Comparison of ENCODE assay signal across 11 cellular contexts in the genomic region with DNA sequence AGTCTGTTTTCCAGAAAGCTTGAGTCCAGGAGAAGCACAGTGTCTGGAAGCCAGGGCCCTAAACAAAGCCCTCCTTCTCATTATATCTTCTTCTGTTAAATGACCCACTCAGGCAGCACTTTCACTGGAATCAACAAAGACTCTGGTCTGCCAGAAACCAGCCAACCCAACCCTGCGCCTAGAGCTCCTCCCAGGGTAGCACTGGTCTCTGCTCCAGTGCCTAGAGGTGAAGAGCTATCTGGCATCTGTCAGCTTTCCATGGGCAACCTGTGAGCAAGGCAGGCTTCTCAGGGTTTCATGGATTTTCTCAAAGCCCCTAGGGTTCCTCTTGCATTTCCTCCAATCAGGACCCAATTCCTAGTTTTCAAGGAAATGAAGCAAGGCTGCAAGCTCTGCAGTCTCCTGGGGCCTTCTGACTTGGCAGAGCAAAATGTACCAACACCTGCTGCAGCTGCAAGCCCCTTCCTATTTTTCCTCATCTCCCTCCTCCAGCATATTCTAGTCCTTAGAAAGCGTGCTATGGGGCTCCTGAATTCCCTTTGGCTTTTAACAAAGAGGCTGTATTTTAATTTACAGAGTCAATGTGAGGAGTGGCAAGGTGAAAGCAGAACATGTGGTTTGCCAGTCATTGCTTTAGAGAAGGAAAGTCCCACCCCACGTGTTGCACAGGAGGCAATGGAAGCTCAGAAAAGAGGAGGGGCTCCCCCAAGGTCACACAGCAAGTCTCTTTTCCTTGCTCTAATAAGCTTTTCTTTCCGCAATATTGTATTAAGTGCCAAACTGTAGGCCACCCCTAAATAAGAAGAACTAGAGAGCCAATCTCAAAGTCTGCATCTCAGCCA. TPM values are rescaled to one million over a fixed set of nuclear protein-coding genes. Genes with fewer than 3 reads are reported as not detected.
A peak's percentile ranks its signal among the peaks of the same experiment; 100 is the strongest.
DNase-seq lines count a peak whose midpoint lies in the region; ATAC-seq, FAIRE-seq and TF ChIP-seq lines count a peak whose summit lies in the region.
"Had no signal": no experiment of that assay in that cellular context is flagged by ENCODE, and none has a peak within 500 bp of the region (broad histone marks: within the 10 kb centered on the region; RNA-seq: fewer than 3 reads in every experiment).

No MANE protein-coding gene starts in this region.

- POLR2A ChIA-PET in HepG2 (lab: Yijun Ruan, JAX) = no interaction called here

- peak overlapping the region; percentile 18 for H3K4me3 Mint-ChIP-seq in stimulated activated memory B cell treated with anti-CD40 and anti-IgM and Interleukin-4, amounts not matched to agents 10 μg/mL and 1 μg/mL and 100 μg/mL, for 72 hours

- H3K36me3 ChIP-seq in HepG2 (replicated peaks in 1 of 2; ENCODE audit: control insufficient read depth in 1 of 2, insufficient read depth in 2 of 2, low read length in 2 of 2) = no peaks in the 10 kb centered on the region
- H3K36me3 ChIP-seq: neutrophil, SJSA1 had no signal

- H3K27me3 Mint-ChIP-seq in stimulated activated memory B cell treated with anti-CD40 and anti-IgM and Interleukin-4, amounts not matched to agents 10 μg/mL and 1 μg/mL and 100 μg/mL, for 72 hours = no peaks in the 10 kb centered on the region

- no peak overlapping the region for H3K27ac ChIP-seq in foreskin keratinocyte
- no peak overlapping the region for H3K27ac ChIP-seq in HepG2 (ENCODE audit: extremely low read length, insufficient read depth, low read length)
- H3K27ac ChIP-seq: neutrophil, SJSA1 had no signal

- in situ Hi-C loops in HepG2 (cut with HindIII; ENCODE audit: extremely low pct_ligation_motif_present, low pct_unique_long_range_greater_than_20kb) = no loop called here

- ATAC-seq in HG02759 (IDR thresholded peaks at IDR 0.05; ENCODE audit: unreplicated experiment) = peak; percentile 86
- ATAC-seq in stimulated activated memory B cell treated with anti-CD40 and anti-IgM and Interleukin-4, amounts not matched to agents 10 μg/mL and 1 μg/mL and 100 μg/mL, for 72 hours = peak; percentile 92
- ATAC-seq in foreskin keratinocyte = no peak
- ATAC-seq in HepG2 = no peak

- BruUV-seq in HepG2 (replicated peaks; lab: Mats Ljungman, UMichigan) = no TSS peak

- H3K9me3 Mint-ChIP-seq in stimulated activated memory B cell treated with anti-CD40 and anti-IgM and Interleukin-4, amounts not matched to agents 10 μg/mL and 1 μg/mL and 100 μg/mL, for 72 hours = no peaks in the 10 kb centered on the region

- no peaks in the 10 kb centered on the region for H4K20me1 ChIP-seq in HepG2 (ENCODE audit: insufficient read depth, low read length)

- no peaks in the 10 kb centered on the region for H3K79me2 ChIP-seq in HepG2 (ENCODE audit: insufficient read depth, low read length)

- no peak for FAIRE-seq in HepG2 (lab: Jason Lieb, UNC)

- H3K9ac ChIP-seq in HepG2 (ENCODE audit: insufficient read depth, low read depth, low read length) = no peak overlapping the region

- WGBS in HepG2 (ENCODE audit: low lambda C conversion rate) = 0% methylated on average over 3 of the region's 4 CpGs

- H3K4me3 ChIP-seq in HepG2 (replicated peaks in 1 of 3; ENCODE audit: insufficient read depth in 1 of 3, low read depth in 2 of 3, low read length in 3 of 3) = no peak overlapping the region
- H3K4me3 ChIP-seq: SJSA1 had no signal

- peak overlapping the region; percentile 68 for H3K27ac Mint-ChIP-seq in stimulated activated memory B cell treated with anti-CD40 and anti-IgM and Interleukin-4, amounts not matched to agents 10 μg/mL and 1 μg/mL and 100 μg/mL, for 72 hours

- no peak for TF ChIP-seq RAD21 in HepG2 (CRISPR knock-in tag; IDR thresholded peaks at IDR 0.05)

- H2AFZ ChIP-seq in HepG2 (ENCODE audit: low read length) = no peak overlapping the region

- H3K4me1 ChIP-seq in foreskin keratinocyte (no peaks in the 10 kb centered on the region), HepG2 (ENCODE audit: insufficient read depth, low read length) (no peaks in the 10 kb centered on the region)
- H3K4me1 ChIP-seq: SJSA1 had no signal

- H3K4me1 Mint-ChIP-seq in stimulated activated memory B cell treated with anti-CD40 and anti-IgM and Interleukin-4, amounts not matched to agents 10 μg/mL and 1 μg/mL and 100 μg/mL, for 72 hours = peaks cover 33% of the 10 kb centered on the region

- intact Hi-C loops in HepG2 (cut with micrococcal nuclease; ENCODE audit: unreplicated experiment) = no loop called here

- no peak overlapping the region for H3K4me2 ChIP-seq in HepG2 (ENCODE audit: low read depth, low read length)

- H3K27me3 ChIP-seq in foreskin keratinocyte (peaks cover 17% of the 10 kb centered on the region), HepG2 (ENCODE audit: control insufficient read depth in 1 of 2, insufficient read depth in 2 of 2, low read length in 2 of 2) (peaks cover 2 to 27% of the 10 kb centered on the region in 2 experiments; a peak in 2 of 5 replicates)
- H3K27me3 ChIP-seq: SJSA1 had no signal

- no peak for TF ChIP-seq POLR2A in HepG2 (IDR thresholded peaks at IDR 0.05; ENCODE audit: insufficient read depth in 1 of 2, low read depth in 2 of 2, low read length in 2 of 2)

- H3K9me3 ChIP-seq in HepG2 (ENCODE audit: low read length) = no peaks in the 10 kb centered on the region
- H3K9me3 ChIP-seq: neutrophil, SJSA1 had no signal

- TF ChIP-seq EP300 in HepG2 (IDR thresholded peaks at IDR 0.05; ENCODE audit: low read depth in 2 of 2, low read length in 2 of 2) = no peak
- no peak for TF ChIP-seq EP300 in HepG2 (CRISPR knock-in tag; IDR thresholded peaks at IDR 0.05; ENCODE audit: borderline replicate concordance)

- DNase-seq in SIG-M5 treated with dmso at 0.1 percent for 504 hours (lab: John Stamatoyannopoulos, UW; ENCODE audit: unreplicated experiment) (peak; percentile 35), SIG-M5 (lab: John Stamatoyannopoulos, UW) (no peak), NAMALWA (ENCODE audit: low spot score) (peak; percentile 30), foreskin keratinocyte (no peak), HepG2 (ENCODE audit: low spot score) (no peak)
- DNase-seq in activated CD4-positive, alpha-beta T cell treated with anti-CD3 and anti-CD28 coated beads, Interleukin-2, amount 50 U/mL, for 48 hours = no peak

- H3K36me3 Mint-ChIP-seq in stimulated activated memory B cell treated with anti-CD40 and anti-IgM and Interleukin-4, amounts not matched to agents 10 μg/mL and 1 μg/mL and 100 μg/mL, for 72 hours = no peaks in the 10 kb centered on the region

- CTCF ChIA-PET in HepG2 (lab: Yijun Ruan, JAX; ENCODE audit: low intra/inter-chr PET ratio, low total read pairs) = no interaction called here

- no peak for TF ChIP-seq CTCF in foreskin keratinocyte (conservative IDR thresholded peaks at IDR 0.05)
- no peak for TF ChIP-seq CTCF in HepG2 (CRISPR knock-in tag; IDR thresholded peaks at IDR 0.05)

TF ChIP-seq in HepG2, 621 proteins besides CTCF, POLR2A, EP300 and RAD21:
- TF ChIP-seq ZNF644 (CRISPR knock-in tag; IDR thresholded peaks at IDR 0.05; ENCODE audit: low read depth) (no peak), IRX3 (CRISPR knock-in tag; IDR thresholded peaks at IDR 0.05; ENCODE audit: borderline replicate concordance, low read depth) (no peak), MATR3 (CRISPR knock-in tag; IDR thresholded peaks at IDR 0.05) (no peak), SNAPC2 (CRISPR knock-in tag; IDR thresholded peaks at IDR 0.05) (no peak), ZNF629 (CRISPR knock-in tag; conservative IDR thresholded peaks at IDR 0.05) (no peak), FLYWCH1 (CRISPR knock-in tag; IDR thresholded peaks at IDR 0.05) (no peak), ZNF605 (CRISPR knock-in tag; IDR thresholded peaks at IDR 0.05) (no peak), ZNF367 (CRISPR knock-in tag; IDR thresholded peaks at IDR 0.05; ENCODE audit: borderline replicate concordance) (no peak), TCF7L2 (IDR thresholded peaks at IDR 0.05; ENCODE audit: low read depth, low read length) (no peak), ZNF17 (CRISPR knock-in tag; IDR thresholded peaks at IDR 0.05) (no peak), ZFAT (CRISPR knock-in tag; conservative IDR thresholded peaks at IDR 0.05) (no peak), KLF13 (CRISPR knock-in tag; IDR thresholded peaks at IDR 0.05) (no peak)

RNA-seq across cellular contexts. Expression of a gene that starts 32.9 kb away (rescaled TPM):
- 0.39 and 0.71 TPM in 2 replicates for total RNA-seq in foreskin keratinocyte
- 0.02 and 0.10 TPM in 2 replicates for polyA plus RNA-seq in foreskin keratinocyte
- total RNA-seq in HepG2 (2016; rRNA removed; fragmentation: Illumina TruSeq; extraction: Trizol) = not detected in 2 replicates
- total RNA-seq in HepG2 (2016; cell fraction: cytosol; rRNA removed; fragmentation: Illumina TruSeq; extraction: Trizol; ENCODE audit: low read depth) = not detected in 2 replicates
- total RNA-seq in HepG2 (2016; cell fraction: insoluble cytoplasmic fraction; rRNA removed; fragmentation: Illumina TruSeq; extraction: Trizol) = not detected in 2 replicates
- total RNA-seq in HepG2 (2016; cell fraction: membrane; rRNA removed; fragmentation: Illumina TruSeq; extraction: Trizol) = not detected in 2 replicates
- not detected in 2 replicates for total RNA-seq in HepG2 (2016; cell fraction: nucleus; rRNA removed; fragmentation: Illumina TruSeq; extraction: Trizol)
- not detected in 2 replicates for polyA plus RNA-seq in HepG2 (2011; rRNA removed)
- not detected in 2 replicates for polyA plus RNA-seq in HepG2 (2011; cell fraction: cytosol; rRNA removed)
- not detected in 2 replicates for polyA plus RNA-seq in HepG2 (2011; cell fraction: nucleus; rRNA removed)
- not detected in 2 replicates for polyA plus RNA-seq in HepG2 (2012)
- polyA plus RNA-seq in HepG2 (2016; cell fraction: cytosol; fragmentation: Illumina TruSeq; extraction: Trizol; ENCODE audit: low read depth) = not detected in 2 replicates
- polyA plus RNA-seq in HepG2 (2016; cell fraction: insoluble cytoplasmic fraction; fragmentation: Illumina TruSeq; extraction: Trizol; ENCODE audit: low read depth) = not detected in 2 replicates
- not detected in 2 replicates for polyA plus RNA-seq in HepG2 (2016; cell fraction: membrane; fragmentation: Illumina TruSeq; extraction: Trizol; ENCODE audit: low read depth)
- 0.40 TPM in 1 of 2 replicates, not detected in the other for polyA plus RNA-seq in HepG2 (2016; cell fraction: nucleus; fragmentation: Illumina TruSeq; extraction: Trizol; ENCODE audit: insufficient read depth, low read depth)
- polyA minus RNA-seq in HepG2 (2011; rRNA and poly(A)+ RNA removed; ENCODE audit: low replicate concordance) = not detected in 2 replicates
- polyA minus RNA-seq in HepG2 (2011; cell fraction: cytosol; rRNA and poly(A)+ RNA removed) = not detected in 2 replicates
- not detected in 2 replicates for polyA minus RNA-seq in HepG2 (2011; cell fraction: nucleus; rRNA and poly(A)+ RNA removed)
- total RNA-seq: SJSA1 had no signal
- polyA plus RNA-seq: AG04450 had no signal

Comparison
In these comparisons a context has a peak if more than half of its experiments do, and no peak if none do; other contexts are left out.
1. DNase-seq: peak in SIG-M5 treated with dmso at 0.1 percent for 504 hours (single experiment) and NAMALWA (single experiment); none in SIG-M5 (single experiment), foreskin keratinocyte (0 of 2), HepG2 (single experiment) and activated CD4-positive, alpha-beta T cell treated with anti-CD3 and anti-CD28 coated beads, Interleukin-2, amount 50 U/mL, for 48 hours (0 of 2).
2. ATAC-seq: peak in HG02759 (single experiment) and stimulated activated memory B cell treated with anti-CD40 and anti-IgM and Interleukin-4, amounts not matched to agents 10 μg/mL and 1 μg/mL and 100 μg/mL, for 72 hours (single experiment); none in foreskin keratinocyte (single experiment) and HepG2 (single experiment).